In the genomic region with DNA sequence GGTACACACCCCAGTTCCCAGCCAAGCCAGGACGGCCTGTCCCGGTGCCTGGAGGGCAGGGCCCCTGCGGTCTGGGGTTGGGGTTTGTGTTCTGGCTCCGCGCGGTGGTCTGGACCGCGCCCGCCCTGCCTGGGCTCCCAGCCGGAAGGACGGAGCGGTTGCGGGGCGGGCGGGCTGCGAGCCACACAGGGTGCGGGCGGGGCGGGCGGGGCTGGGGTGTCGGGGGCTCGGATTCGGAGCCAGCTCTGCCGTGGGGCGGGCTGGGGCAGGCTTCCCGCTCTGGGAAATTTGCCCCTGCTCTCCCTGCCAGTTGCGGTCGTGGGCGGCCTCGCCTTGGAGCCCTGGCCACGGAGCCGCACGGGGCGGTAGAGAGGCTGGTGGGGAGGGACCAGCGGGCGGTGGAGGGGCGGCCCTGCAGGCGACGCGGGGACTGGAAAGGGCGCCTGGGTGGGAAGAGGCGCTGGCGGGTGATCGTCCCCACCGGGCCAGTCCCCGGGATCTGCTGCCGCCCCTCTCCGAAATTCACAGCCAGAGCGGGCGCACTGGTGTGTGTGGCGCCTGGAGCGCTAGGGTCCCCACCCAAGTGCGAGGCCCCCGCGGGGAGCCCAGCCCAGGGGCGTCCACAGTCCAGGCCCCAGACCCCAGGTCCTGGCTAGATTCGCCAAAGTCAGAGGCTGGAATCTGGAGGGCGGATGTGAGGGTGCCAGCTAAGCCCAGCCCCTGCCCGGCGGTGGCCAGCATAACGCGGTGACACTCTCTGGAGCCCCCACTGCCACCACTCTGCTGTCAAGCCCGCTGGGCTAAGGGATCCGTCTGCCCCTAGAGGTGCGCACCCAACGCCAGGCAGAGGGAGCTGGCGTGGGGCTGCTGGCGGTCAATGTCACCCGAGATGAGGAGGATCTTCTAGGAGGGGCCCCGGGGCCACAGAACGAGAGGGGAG, we compare ENCODE assay signal across 16 cellular contexts. TPM values are rescaled to one million over a fixed set of nuclear protein-coding genes. Genes with fewer than 3 reads are reported as not detected.
DNase-seq lines count a peak whose midpoint lies in the region; ATAC-seq and TF ChIP-seq lines count a peak whose summit lies in the region.
"Had no signal": no experiment of that assay in that cellular context is flagged by ENCODE, and none has a peak within 500 bp of the region (broad histone marks: within the 10 kb centered on the region; RNA-seq: fewer than 3 reads in every experiment).

No MANE protein-coding gene starts in this region.

- 4 to 7% (median 6%) methylated on average over 39 to 71 of the region's 71 CpGs for WGBS in psoas muscle, 3 donors

- H3K9me3 ChIP-seq in psoas muscle = no peaks in the 10 kb centered on the region
- H3K9me3 ChIP-seq in vagina = no peaks in the 10 kb centered on the region

- peaks cover 0 to 22% (median 0%) of the 10 kb centered on the region in 3 donors for H3K27me3 ChIP-seq in psoas muscle (ENCODE audit: insufficient read depth in 3 of 3, low read length in 2 of 3)
- no peaks in the 10 kb centered on the region for H3K27me3 ChIP-seq in vagina

- H3K27ac Mint-ChIP-seq in CD14-positive monocyte = no peak overlapping the region
- H3K27ac Mint-ChIP-seq: activated T-helper 1 cell treated with anti-CD3 and anti-CD28 coated beads, Interleukin-12 subunit alpha, Interleukin-12 subunit beta, Interleukin-2, Interleukin-4 antibody, amounts not matched to agents 30 ng/mL and 10 ng/mL and 1 ng/mL, durations not matched to agents 14 hours and 24 hours and 36 hours had no signal

- no peaks in the 10 kb centered on the region for H3K36me3 Mint-ChIP-seq in CD14-positive monocyte
- H3K36me3 Mint-ChIP-seq: IgD-negative memory B cell had no signal

- H3K36me3 ChIP-seq in psoas muscle (ENCODE audit: insufficient read depth in 1 of 2, low read depth in 1 of 2) = no peaks in the 10 kb centered on the region
- H3K36me3 ChIP-seq in vagina = no peaks in the 10 kb centered on the region

- peaks cover 12 to 26% (median 16%) of the 10 kb centered on the region in 3 donors for H3K27me3 Mint-ChIP-seq in CD14-positive monocyte (ENCODE audit: low read depth in 3 of 3)

- intact Hi-C loops in left ventricle myocardium superior (cut with micrococcal nuclease) (no loop called here), psoas muscle (cut with DNase I) (no loop called here), vagina (cut with DNase I) (no loop called here), CD14-positive monocyte (cut with micrococcal nuclease) (no loop called here)

- ATAC-seq in left ventricle myocardium superior (peak; percentile 85), psoas muscle (no peak)

- no peak for TF ChIP-seq POLR2A in vagina (IDR thresholded peaks at IDR 0.05)

- H3K9me3 Mint-ChIP-seq in CD14-positive monocyte = peaks cover 35 to 85% (median 85%) of the 10 kb centered on the region in 7 donors

- peak overlapping the region in 1 of 2 donors; percentile 15 for H3K4me3 Mint-ChIP-seq in CD14-positive monocyte
- H3K4me3 Mint-ChIP-seq: activated T-helper 1 cell treated with anti-CD3 and anti-CD28 coated beads, Interleukin-12 subunit alpha, Interleukin-12 subunit beta, Interleukin-2, Interleukin-4 antibody, amounts not matched to agents 30 ng/mL and 10 ng/mL and 1 ng/mL, durations not matched to agents 14 hours and 24 hours and 36 hours; IgD-negative memory B cell had no signal

- H3K4me3 ChIP-seq in psoas muscle (peak overlapping the region; percentile 15), vagina (peak overlapping the region; percentile 9 to 29)

- no peaks in the 10 kb centered on the region for H3K4me1 Mint-ChIP-seq in CD14-positive monocyte

- no peaks in the 10 kb centered on the region for H3K4me1 ChIP-seq in psoas muscle
- peaks cover 9% of the 10 kb centered on the region for H3K4me1 ChIP-seq in vagina

- TF ChIP-seq CTCF in psoas muscle (IDR thresholded peaks at IDR 0.05) = no peak
- TF ChIP-seq CTCF in vagina (IDR thresholded peaks at IDR 0.05) = no peak
- no peak for TF ChIP-seq CTCF in CD14-positive monocyte (IDR thresholded peaks at IDR 0.05)

- H3K27ac ChIP-seq in psoas muscle (no peak overlapping the region), vagina (no peak overlapping the region)
- H3K27ac ChIP-seq: C4-2B had no signal

- DNase-seq in NCI-H2227 (lab: John Stamatoyannopoulos, UW; ENCODE audit: unreplicated experiment) (peak; percentile 21), NCI-H2227 treated with DMSO at 0.1 percent for 48 hours (lab: John Stamatoyannopoulos, UW) (no peak), left ventricle myocardium superior (peak; percentile 64), psoas muscle (peak in 1 of 2 donors; percentile 19), vagina (ENCODE audit: extremely low spot score in 2 of 2) (peak in 1 of 2 donors; percentile 54), GM03348 (ENCODE audit: low spot score) (no peak), CD14-positive monocyte (ENCODE audit: low spot score) (no peak), cerebellum (ENCODE audit: low spot score) (no peak)
- DNase-seq: 8988T; activated CD4-positive, alpha-beta T cell treated with anti-CD3 and anti-CD28 coated beads, Interleukin-2, amount 50 U/mL, for 4 hours; DND-41; SHP77; stimulated activated CD4-positive, alpha-beta T cell treated with anti-CD3 and anti-CD28 coated beads, Interleukin-4, amount 100 ng/mL, for 1 hour had no signal

RNA-seq across cellular contexts. Expression of a gene that starts 11.0 kb away (rescaled TPM):
- 0.12 TPM for total RNA-seq in left ventricle myocardium superior
- under 1 TPM in 1 of 4 donors, not detected in 3; 0.07 TPM for total RNA-seq in psoas muscle
- polyA plus RNA-seq in psoas muscle = under 1 TPM in 2 of 3 donors, not detected in 1; 0.01 to 0.03 TPM
- total RNA-seq in vagina = not detected
- polyA plus RNA-seq in CD14-positive monocyte = not detected
- 1.5 TPM for total RNA-seq in cerebellum

Comparison
In these comparisons a context has a peak if more than half of its experiments do, and no peak if none do; other contexts are left out.
1. DNase-seq: peak in NCI-H2227 (single experiment) and left ventricle myocardium superior (single experiment); none in NCI-H2227 treated with DMSO at 0.1 percent for 48 hours (single experiment), GM03348 (single experiment), CD14-positive monocyte (single experiment) and cerebellum (single experiment).